In genomic region chr15:40204100-40204499, GRCh38 we compare ENCODE assay signal across 31 cellular contexts. TPM values are rescaled to one million over a fixed set of nuclear protein-coding genes. Genes with fewer than 3 reads are reported as not detected.
"Had no signal": no experiment of that assay in that cellular context is flagged by ENCODE, and none has a peak within 500 bp of the region (broad histone marks: within the 10 kb centered on the region; RNA-seq: fewer than 3 reads in every experiment).

No MANE protein-coding gene starts in this region.

- H3K27me3 ChIP-seq: esophagus squamous epithelium, foreskin keratinocyte, gastroesophageal sphincter, heart left ventricle, hepatocyte had no signal

- H3K4me3 ChIP-seq: coronary artery, esophagus squamous epithelium, gastroesophageal sphincter, heart left ventricle, hepatocyte, left ventricle myocardium inferior, lower lobe of right lung had no signal

- H3K79me2 ChIP-seq: hepatocyte had no signal

- H3K9me3 ChIP-seq: esophagus squamous epithelium, gastroesophageal sphincter, heart left ventricle, left ventricle myocardium inferior, lower lobe of right lung had no signal

- H3K4me3 Mint-ChIP-seq: dendritic cell treated with granulocyte-macrophage colony-stimulating factor and Interleukin-4, amounts not matched to agents 40 ng/mL and 50 ng/mL, for 4 days; effector memory CD8-positive, alpha-beta T cell; endodermal cell; immature natural killer cell; naive B cell had no signal

- H3K4me2 ChIP-seq: hepatocyte had no signal

- H3K36me3 ChIP-seq: gastroesophageal sphincter, left ventricle myocardium inferior, lower lobe of right lung had no signal

- H3K4me1 ChIP-seq: esophagus squamous epithelium, foreskin keratinocyte, gastroesophageal sphincter, heart left ventricle, lower lobe of right lung had no signal

- DNase-seq: effector CD8-positive, alpha-beta T cell; effector memory CD8-positive, alpha-beta T cell; endodermal cell; erythroblast; esophagus squamous epithelium; foreskin keratinocyte; heart left ventricle; hypothalamus; immature natural killer cell; islet precursor cell; kidney; kidney glomerular epithelial cell; left colon; left ventricle myocardium inferior; lower lobe of right lung; mesenchymal stem cell; midbrain; naive B cell had no signal

- ATAC-seq: effector memory CD8-positive, alpha-beta T cell; esophagus mucosa; foreskin keratinocyte; gastroesophageal sphincter; heart left ventricle; left colon; left lobe of liver; lower lobe of right lung had no signal

- H3K27ac ChIP-seq: coronary artery, epithelial cell of prostate, esophagus squamous epithelium, foreskin keratinocyte, gastroesophageal sphincter, heart left ventricle, hepatocyte, left ventricle myocardium inferior, lower lobe of right lung had no signal

- H3K27ac Mint-ChIP-seq: dendritic cell treated with granulocyte-macrophage colony-stimulating factor and Interleukin-4, amounts not matched to agents 40 ng/mL and 50 ng/mL, for 4 days; effector memory CD8-positive, alpha-beta T cell; endodermal cell; immature natural killer cell; naive B cell had no signal

- FAIRE-seq: colon, endometrium, frontal cortex, kidney had no signal

- H2AFZ ChIP-seq: hepatocyte had no signal

- H3K9me3 Mint-ChIP-seq: dendritic cell treated with granulocyte-macrophage colony-stimulating factor and Interleukin-4, amounts not matched to agents 40 ng/mL and 50 ng/mL, for 4 days; effector memory CD8-positive, alpha-beta T cell; endodermal cell; immature natural killer cell; naive B cell had no signal

- H3K4me1 Mint-ChIP-seq: endodermal cell, immature natural killer cell had no signal

- H3K27me3 Mint-ChIP-seq: dendritic cell treated with granulocyte-macrophage colony-stimulating factor and Interleukin-4, amounts not matched to agents 40 ng/mL and 50 ng/mL, for 4 days; effector memory CD8-positive, alpha-beta T cell; naive B cell had no signal

RNA-seq across cellular contexts. Expression of gene PAK6, which starts 34.8 kb away (rescaled TPM):
- total RNA-seq: dermis microvascular lymphatic vessel endothelial cell, fibroblast of lung, left lobe of liver, lung microvascular endothelial cell had no signal
